Comparison of ENCODE assay signal across 9 cellular contexts in genomic region chr11:96054870-96055705, GRCh38.
DNase-seq lines count a peak whose midpoint lies in the region; ATAC-seq, FAIRE-seq and TF ChIP-seq lines count a peak whose summit lies in the region.
"Had no signal": no experiment of that assay in that cellular context is flagged by ENCODE, and none has a peak within 500 bp of the region (broad histone marks: within the 10 kb centered on the region; RNA-seq: fewer than 3 reads in every experiment).

No MANE protein-coding gene starts in this region.

- POLR2A ChIA-PET in activated naive CD8-positive, alpha-beta T cell treated with anti-CD3 and anti-CD28 coated beads, Interleukin-2, amount 10 ng/mL, durations not matched to agents 7 days and 5 days (lab: Charles Lee): interaction anchor here (1.1 to 2.2 kb wide), 3 partner anchors 287 to 334 kb away, joined by 3 to 11 read pairs (median 4); partner anchors contain the start of genes CCDC82, JRKL and MAML2

- H3K36me3 ChIP-seq in hepatocyte (replicated peaks; ENCODE audit: insufficient read depth, low read depth) (no peaks in the 10 kb centered on the region), small intestine (ENCODE audit: control insufficient read depth in 2 of 2, insufficient read depth in 2 of 2, low read length in 2 of 2) (no peaks in the 10 kb centered on the region)

- peak; percentile 69 for TF ChIP-seq CTCF in hepatocyte (IDR thresholded peaks at IDR 0.05; ENCODE audit: poor library complexity)

- FAIRE-seq in small intestine (lab: Jason Lieb, UNC): no peak
- FAIRE-seq: G401.6 had no signal

- H3K79me2 ChIP-seq in hepatocyte: peaks cover 25% of the 10 kb centered on the region

- no peak overlapping the region for H3K27ac Mint-ChIP-seq in activated naive CD8-positive, alpha-beta T cell treated with anti-CD3 and anti-CD28 coated beads, Interleukin-2, amount 10 ng/mL, durations not matched to agents 7 days and 5 days

- H3K4me1 ChIP-seq in hepatocyte (ENCODE audit: insufficient read depth) (peaks cover 42% of the 10 kb centered on the region), small intestine (ENCODE audit: control insufficient read depth in 2 of 2, insufficient read depth in 1 of 2, low read depth in 1 of 2, low read length in 1 of 2) (peaks cover 0 to 4% of the 10 kb centered on the region in 2 donors)

- H3K27me3 ChIP-seq in hepatocyte (no peaks in the 10 kb centered on the region), small intestine (ENCODE audit: control insufficient read depth in 2 of 2, insufficient read depth in 2 of 2, low read length in 2 of 2) (no peaks in the 10 kb centered on the region)

- H2AFZ ChIP-seq in hepatocyte: peak overlapping the region; percentile 8

- no peak overlapping the region for H3K4me3 Mint-ChIP-seq in activated naive CD8-positive, alpha-beta T cell treated with anti-CD3 and anti-CD28 coated beads, Interleukin-2, amount 10 ng/mL, durations not matched to agents 7 days and 5 days

- 33% methylated on average over 2 of the region's 2 CpGs for WGBS in hepatocyte (ENCODE audit: low lambda C conversion rate, missing lambda C conversion rate)
- WGBS in small intestine, 3 donors: 51 to 60% (median 59%) methylated on average over 2 of the region's 2 CpGs

- peak; percentile 30 for ATAC-seq in activated naive CD8-positive, alpha-beta T cell treated with anti-CD3 and anti-CD28 coated beads, Interleukin-2, amount 10 ng/mL, durations not matched to agents 7 days and 5 days (ENCODE audit: low read depth)
- no peak for ATAC-seq in HG02870 (IDR thresholded peaks at IDR 0.05; ENCODE audit: unreplicated experiment)

- H3K9me2 ChIP-seq in hepatocyte (replicated peaks; ENCODE audit: insufficient read depth): no peaks in the 10 kb centered on the region

- H3K4me1 Mint-ChIP-seq in activated naive CD8-positive, alpha-beta T cell treated with anti-CD3 and anti-CD28 coated beads, Interleukin-2, amount 10 ng/mL, durations not matched to agents 7 days and 5 days: peaks cover 39% of the 10 kb centered on the region

- no peaks in the 10 kb centered on the region for H4K20me1 ChIP-seq in hepatocyte (ENCODE audit: insufficient read depth, poor library complexity, severe bottlenecking)

- no peaks in the 10 kb centered on the region for H3K9me3 ChIP-seq in hepatocyte (ENCODE audit: low read depth)
- H3K9me3 ChIP-seq in small intestine (ENCODE audit: control insufficient read depth, low read depth): no peaks in the 10 kb centered on the region

- H3K4me3 ChIP-seq in hepatocyte: no peak overlapping the region
- H3K4me3 ChIP-seq in small intestine (ENCODE audit: low read depth in 1 of 2, low read length in 2 of 2): no peak overlapping the region

- H3K4me2 ChIP-seq in hepatocyte: no peak overlapping the region

- H3K36me3 Mint-ChIP-seq in activated naive CD8-positive, alpha-beta T cell treated with anti-CD3 and anti-CD28 coated beads, Interleukin-2, amount 10 ng/mL, durations not matched to agents 7 days and 5 days: peaks cover 42% of the 10 kb centered on the region

- DNase-seq in SIG-M5 treated with dmso at 0.1 percent for 504 hours (lab: John Stamatoyannopoulos, UW; ENCODE audit: unreplicated experiment) (peak; percentile 41), SIG-M5 (lab: John Stamatoyannopoulos, UW) (no peak), NCI-H1105 (lab: John Stamatoyannopoulos, UW) (peak; percentile 20), hepatocyte (ENCODE audit: low spot score) (no peak), small intestine (peak; percentile 62), activated gamma-delta T cell (lab: John Stamatoyannopoulos, UW) (no peak)
- DNase-seq in activated naive CD8-positive, alpha-beta T cell treated with anti-CD3 and anti-CD28 coated beads, Interleukin-2, amount 10 ng/mL, durations not matched to agents 7 days and 5 days: no peak

- H3K27me3 Mint-ChIP-seq in activated naive CD8-positive, alpha-beta T cell treated with anti-CD3 and anti-CD28 coated beads, Interleukin-2, amount 10 ng/mL, durations not matched to agents 7 days and 5 days: no peaks in the 10 kb centered on the region

- H3K9me3 Mint-ChIP-seq in activated naive CD8-positive, alpha-beta T cell treated with anti-CD3 and anti-CD28 coated beads, Interleukin-2, amount 10 ng/mL, durations not matched to agents 7 days and 5 days: no peaks in the 10 kb centered on the region

- H3K27ac ChIP-seq in hepatocyte: peak overlapping the region; percentile 46
- no peak overlapping the region for H3K27ac ChIP-seq in small intestine (ENCODE audit: low read depth in 1 of 2, low read length in 1 of 2)

Comparison
In these comparisons a context has a peak if more than half of its experiments do, and no peak if none do; other contexts are left out.
1. DNase-seq: peak in SIG-M5 treated with dmso at 0.1 percent for 504 hours (single experiment), NCI-H1105 (single experiment) and small intestine (single experiment); none in SIG-M5 (single experiment), activated naive CD8-positive, alpha-beta T cell treated with anti-CD3 and anti-CD28 coated beads, Interleukin-2, amount 10 ng/mL, durations not matched to agents 7 days and 5 days (single experiment), hepatocyte (single experiment) and activated gamma-delta T cell (single experiment).